In the genomic region with DNA sequence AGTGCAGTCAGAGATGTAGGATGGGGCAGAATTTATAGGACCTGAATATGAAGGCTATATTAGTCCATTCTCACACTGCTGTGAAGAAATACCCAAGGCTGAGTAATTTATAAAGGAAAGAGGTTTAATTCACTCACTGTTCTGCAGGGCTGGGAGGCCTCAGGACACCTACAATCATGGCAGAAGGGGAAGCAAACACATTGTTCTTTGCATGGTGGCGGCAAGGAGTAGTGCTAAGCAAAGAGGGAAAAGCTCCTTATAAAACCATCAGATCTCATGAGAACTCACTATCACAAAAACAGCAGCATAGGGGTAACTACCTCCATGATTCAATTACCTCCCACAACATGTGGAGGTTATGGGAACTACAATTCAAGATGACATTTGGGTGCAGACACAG, we compare ENCODE assay signal across 4 cellular contexts.
"Had no signal": no experiment of that assay in that cellular context is flagged by ENCODE, and none has a peak within 500 bp of the region (broad histone marks: within the 10 kb centered on the region; RNA-seq: fewer than 3 reads in every experiment).

No MANE protein-coding gene starts in this region.

- DNase-seq: IMR-90, KBM-7 had no signal

- H3K4me3 ChIP-seq: K562 had no signal

- H3K27ac ChIP-seq: HL-60 had no signal
